Comparison of ENCODE assay signal across 8 cellular contexts in genomic region chr10:96374985-96375830, GRCh38. TPM values are rescaled to one million over a fixed set of nuclear protein-coding genes. Genes with fewer than 3 reads are reported as not detected.
DNase-seq lines count a peak whose midpoint lies in the region; ATAC-seq and TF ChIP-seq lines count a peak whose summit lies in the region.

No MANE protein-coding gene starts in this region.

- H3K4me1 ChIP-seq in colonic mucosa: no peaks in the 10 kb centered on the region

- no peak overlapping the region for H3K27ac Mint-ChIP-seq in activated CD4-positive, alpha-beta T cell treated with anti-CD3 and anti-CD28 coated beads for 36 hours

- H3K9ac ChIP-seq in colonic mucosa (ENCODE audit: low read depth in 2 of 2, low read length in 2 of 2): peak overlapping the region in 1 of 2 donors; percentile 54

- peak; percentile 97 for TF ChIP-seq CTCF in AG04449 (IDR thresholded peaks at IDR 0.05; ENCODE audit: insufficient read depth, low read length, missing control alignments)
- peak; percentile 99 for TF ChIP-seq CTCF in colonic mucosa (IDR thresholded peaks at IDR 0.05)

- peak overlapping the region; percentile 65 for H3K4me3 Mint-ChIP-seq in activated CD4-positive, alpha-beta T cell treated with anti-CD3 and anti-CD28 coated beads for 36 hours

- no peak overlapping the region for H3K27ac ChIP-seq in colonic mucosa

- no peaks in the 10 kb centered on the region for H3K36me3 Mint-ChIP-seq in activated CD4-positive, alpha-beta T cell treated with anti-CD3 and anti-CD28 coated beads for 36 hours (ENCODE audit: low read depth)

- CTCF ChIA-PET in AG04449 (lab: Yijun Ruan, JAX): interaction anchor here (0.6 to 12.5 kb wide), 51 partner anchors 10 to 860 kb away, joined by 3 to 253 read pairs (median 5); partner anchors contain the start of genes LCOR, OPALIN and TLL2
- CTCF ChIA-PET in activated CD4-positive, alpha-beta T cell treated with anti-CD3 and anti-CD28 coated beads for 36 hours (lab: Charles Lee): interaction anchor here (0.6 to 2.5 kb wide), 34 partner anchors 8 to 882 kb away, joined by 3 to 16 read pairs (median 4); partner anchors contain the start of gene TLL2

- no peaks in the 10 kb centered on the region for H3K9me3 ChIP-seq in colonic mucosa

- peak; percentile 71 for ATAC-seq in GM18861 (IDR thresholded peaks at IDR 0.05; ENCODE audit: unreplicated experiment)
- peak; percentile 88 for ATAC-seq in HG03139 (IDR thresholded peaks at IDR 0.05; ENCODE audit: unreplicated experiment)
- peak; percentile 93 for ATAC-seq in activated CD4-positive, alpha-beta T cell treated with anti-CD3 and anti-CD28 coated beads for 36 hours
- ATAC-seq in left colon: peak; percentile 93

- no peaks in the 10 kb centered on the region for H3K9me3 Mint-ChIP-seq in activated CD4-positive, alpha-beta T cell treated with anti-CD3 and anti-CD28 coated beads for 36 hours (ENCODE audit: low read depth)

- peaks cover 9% of the 10 kb centered on the region for H3K4me1 Mint-ChIP-seq in activated CD4-positive, alpha-beta T cell treated with anti-CD3 and anti-CD28 coated beads for 36 hours

- H3K27me3 ChIP-seq in colonic mucosa: no peaks in the 10 kb centered on the region

- H3K27me3 Mint-ChIP-seq in activated CD4-positive, alpha-beta T cell treated with anti-CD3 and anti-CD28 coated beads for 36 hours: peaks cover 4% of the 10 kb centered on the region

- intact Hi-C loops in activated CD4-positive, alpha-beta T cell treated with anti-CD3 and anti-CD28 coated beads for 36 hours (cut with DNase I, micrococcal nuclease): loop anchor here (1.0 kb wide), 4 partner anchors 21 to 455 kb away; partner anchors contain the start of gene TLL2 (in 1 of the 2)
- intact Hi-C loops in colonic mucosa (cut with DNase I): no loop called here
- intact Hi-C loops in left colon (cut with DNase I, micrococcal nuclease): loop anchor here in 1 of 2 donors (10.0 kb wide), 1 partner anchor 460 kb away; the partner anchor contains the start of gene LCOR

- no peaks in the 10 kb centered on the region for H3K36me3 ChIP-seq in colonic mucosa

- POLR2A ChIA-PET in AG04449 (lab: Yijun Ruan, JAX): interaction anchor here (0.7 to 1.2 kb wide), 3 partner anchors 137 to 457 kb away, joined by 4 to 5 read pairs (median 4); no protein-coding TSS in a partner anchor
- POLR2A ChIA-PET in activated CD4-positive, alpha-beta T cell treated with anti-CD3 and anti-CD28 coated beads for 36 hours (lab: Charles Lee): no interaction called here

- DNase-seq in AG04449 (ENCODE audit: low read depth, low spot score): no peak
- DNase-seq in NCI-H345 treated with DMSO at 0.1 percent for 48 hours (lab: John Stamatoyannopoulos, UW; ENCODE audit: unreplicated experiment): peak; percentile 64
- DNase-seq in activated CD4-positive, alpha-beta T cell treated with anti-CD3 and anti-CD28 coated beads for 36 hours: peak; percentile 88
- peak; percentile 92 for DNase-seq in colonic mucosa
- DNase-seq in left colon: peak; percentile 80 to 86
- peak; percentile 77 for DNase-seq in stimulated activated CD4-positive, alpha-beta T cell treated with anti-CD3 and anti-CD28 coated beads, Interleukin-1b, Interleukin-23, amount 100 ng/mL, for 48 hours

- H3K4me3 ChIP-seq in AG04449 (ENCODE audit: low read depth, low read length): peak overlapping the region; percentile 58
- H3K4me3 ChIP-seq in colonic mucosa: peak overlapping the region; percentile 37

RNA-seq across cellular contexts. Expression of gene OPALIN, which starts 16.4 kb away (rescaled TPM):
- total RNA-seq in activated CD4-positive, alpha-beta T cell treated with anti-CD3 and anti-CD28 coated beads for 36 hours: not detected
- total RNA-seq in colonic mucosa (not detected), left colon (not detected)
